In the genomic region with DNA sequence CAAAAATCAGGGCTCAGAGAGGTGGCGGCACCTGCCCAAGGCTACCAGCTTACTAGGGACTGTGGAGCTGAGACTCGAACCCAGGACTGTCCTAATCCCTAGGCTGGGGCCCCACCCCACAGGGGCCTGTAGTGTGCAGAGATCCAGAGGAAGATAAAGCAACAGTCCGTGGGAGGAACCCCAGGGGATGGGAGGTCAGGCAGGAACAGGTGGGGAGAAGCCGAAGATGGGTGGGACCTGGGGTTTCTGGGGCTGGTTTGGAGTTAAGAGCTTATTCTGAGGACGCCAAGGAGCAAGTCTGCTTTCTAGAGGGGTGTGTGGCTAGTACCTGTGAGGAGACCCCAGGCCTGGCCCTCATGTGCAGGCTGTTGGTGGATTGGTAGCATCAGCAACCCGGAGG, we compare ENCODE assay signal across 22 cellular contexts. TPM values are rescaled to one million over a fixed set of nuclear protein-coding genes. Genes with fewer than 3 reads are reported as not detected.
DNase-seq lines count a peak whose midpoint lies in the region; ATAC-seq, FAIRE-seq and TF ChIP-seq lines count a peak whose summit lies in the region.
"Had no signal": no experiment of that assay in that cellular context is flagged by ENCODE, and none has a peak within 500 bp of the region (broad histone marks: within the 10 kb centered on the region; RNA-seq: fewer than 3 reads in every experiment).

No MANE protein-coding gene starts in this region.

- no peak for FAIRE-seq in H1 (lab: Jason Lieb, UNC)
- FAIRE-seq: A549, K562, urothelium cell line had no signal

- CTCF ChIA-PET in activated naive CD4-positive, alpha-beta T cell treated with anti-CD3 and anti-CD28 coated beads, Interleukin-2, amount 10 ng/mL, durations not matched to agents 7 days and 5 days (lab: Charles Lee) = interaction anchor here (0.7 to 1.7 kb wide), 3 partner anchors 19 to 120 kb away, joined by 3 to 5 read pairs (median 4); no protein-coding TSS in a partner anchor
- CTCF ChIA-PET in H1 (lab: Charles Lee; ENCODE audit: partially characterized antibody) = interaction anchor here (0.6 to 2.3 kb wide), 7 partner anchors 11 to 55 kb away, joined by 3 to 11 read pairs (median 5); no protein-coding TSS in a partner anchor

- no peak overlapping the region for H3K4ac ChIP-seq in H1 (replicated peaks; ENCODE audit: insufficient read length, low read depth, low read length)

- no peak for ATAC-seq in stimulated activated naive B cell treated with anti-CD40 and anti-IgM and Interleukin-4, amounts not matched to agents 10 μg/mL and 1 μg/mL and 100 μg/mL, for 72 hours (replicated peaks)
- ATAC-seq in HG03175 (IDR thresholded peaks at IDR 0.05; ENCODE audit: unreplicated experiment) (no peak), mucosa of descending colon (no peak)
- ATAC-seq: A549, K562 had no signal

- intact Hi-C loops in mucosa of descending colon (cut with DNase I, micrococcal nuclease) = no loop called here

- H4K91ac ChIP-seq in H1 (replicated peaks; ENCODE audit: insufficient read length, low read length) = no peak overlapping the region

- no peak overlapping the region for H2BK20ac ChIP-seq in H1 (ENCODE audit: low read length)

- H2BK15ac ChIP-seq in H1 (ENCODE audit: low read length) = 0 out of 2 replicates have a peak overlapping the region, but pooled peaks have one; percentile 46

- no peak overlapping the region for H3K9ac ChIP-seq in H1 (replicated peaks in 1 of 4; ENCODE audit: extremely low read depth in 1 of 4, low read depth in 3 of 4, low read length in 3 of 4)

- no peak overlapping the region for H4K5ac ChIP-seq in H1 (ENCODE audit: insufficient read length, low read depth, low read length)

- TF ChIP-seq POLR2A in H1 (IDR thresholded peaks at IDR 0.05; ENCODE audit: control extremely low read depth in 1 of 2, low read depth in 2 of 2, low read length in 2 of 2) = no peak

- no peak overlapping the region for H2BK120ac ChIP-seq in H1 (replicated peaks; ENCODE audit: low read depth, low read length)

- H3K36me3 Mint-ChIP-seq in activated naive CD4-positive, alpha-beta T cell treated with anti-CD3 and anti-CD28 coated beads, Interleukin-2, amount 10 ng/mL, durations not matched to agents 7 days and 5 days = no peaks in the 10 kb centered on the region
- H3K36me3 Mint-ChIP-seq in stimulated activated naive B cell treated with anti-CD40 and anti-IgM and Interleukin-4, amounts not matched to agents 10 μg/mL and 1 μg/mL and 100 μg/mL, for 72 hours = peaks cover 1 to 9% of the 10 kb centered on the region in 2 donors

- H3K4me1 ChIP-seq in H1 (replicated peaks in 1 of 4; ENCODE audit: control insufficient read depth in 3 of 4, insufficient read depth in 4 of 4, low read length in 3 of 4) (peaks cover 3 to 10% (median 9%) of the 10 kb centered on the region in 4 experiments), mucosa of descending colon (ENCODE audit: low read depth) (no peaks in the 10 kb centered on the region)
- H3K4me1 ChIP-seq: A549, right lobe of liver had no signal

- H3K27ac Mint-ChIP-seq in activated naive CD4-positive, alpha-beta T cell treated with anti-CD3 and anti-CD28 coated beads, Interleukin-2, amount 10 ng/mL, durations not matched to agents 7 days and 5 days = peak overlapping the region; percentile 83
- H3K27ac Mint-ChIP-seq in stimulated activated naive B cell treated with anti-CD40 and anti-IgM and Interleukin-4, amounts not matched to agents 10 μg/mL and 1 μg/mL and 100 μg/mL, for 72 hours = no peak overlapping the region
- H3K27ac Mint-ChIP-seq: activated T-helper 1 cell treated with anti-CD3 and anti-CD28 coated beads, Interleukin-12 subunit alpha, Interleukin-12 subunit beta, Interleukin-2, Interleukin-4 antibody, amounts not matched to agents 30 ng/mL and 10 ng/mL and 1 ng/mL, durations not matched to agents 14 hours and 24 hours and 36 hours; nephron progenitor cell had no signal

- H3K9me3 Mint-ChIP-seq in activated naive CD4-positive, alpha-beta T cell treated with anti-CD3 and anti-CD28 coated beads, Interleukin-2, amount 10 ng/mL, durations not matched to agents 7 days and 5 days = no peaks in the 10 kb centered on the region
- no peaks in the 10 kb centered on the region for H3K9me3 Mint-ChIP-seq in stimulated activated naive B cell treated with anti-CD40 and anti-IgM and Interleukin-4, amounts not matched to agents 10 μg/mL and 1 μg/mL and 100 μg/mL, for 72 hours
- H3K9me3 Mint-ChIP-seq: activated T-helper 1 cell treated with anti-CD3 and anti-CD28 coated beads, Interleukin-12 subunit alpha, Interleukin-12 subunit beta, Interleukin-2, Interleukin-4 antibody, amounts not matched to agents 30 ng/mL and 10 ng/mL and 1 ng/mL, durations not matched to agents 14 hours and 24 hours and 36 hours; nephron progenitor cell had no signal

- peaks cover 12% of the 10 kb centered on the region for H3K27me3 Mint-ChIP-seq in activated naive CD4-positive, alpha-beta T cell treated with anti-CD3 and anti-CD28 coated beads, Interleukin-2, amount 10 ng/mL, durations not matched to agents 7 days and 5 days
- H3K27me3 Mint-ChIP-seq in stimulated activated naive B cell treated with anti-CD40 and anti-IgM and Interleukin-4, amounts not matched to agents 10 μg/mL and 1 μg/mL and 100 μg/mL, for 72 hours = no peaks in the 10 kb centered on the region

- no peak overlapping the region for H3K23ac ChIP-seq in H1 (ENCODE audit: insufficient read length)

- TF ChIP-seq CTCF in H1 (IDR thresholded peaks at IDR 0.05; ENCODE audit: control extremely low read depth in 1 of 3, insufficient read depth in 1 of 3, low read depth in 1 of 3, low read length in 3 of 3) (no peak), mucosa of descending colon (IDR thresholded peaks at IDR 0.05) (no peak)

- H3K4me3 Mint-ChIP-seq in activated naive CD4-positive, alpha-beta T cell treated with anti-CD3 and anti-CD28 coated beads, Interleukin-2, amount 10 ng/mL, durations not matched to agents 7 days and 5 days = peak overlapping the region; percentile 33
- peak overlapping the region; percentile 44 to 69 for H3K4me3 Mint-ChIP-seq in stimulated activated naive B cell treated with anti-CD40 and anti-IgM and Interleukin-4, amounts not matched to agents 10 μg/mL and 1 μg/mL and 100 μg/mL, for 72 hours
- H3K4me3 Mint-ChIP-seq: activated T-helper 1 cell treated with anti-CD3 and anti-CD28 coated beads, Interleukin-12 subunit alpha, Interleukin-12 subunit beta, Interleukin-2, Interleukin-4 antibody, amounts not matched to agents 30 ng/mL and 10 ng/mL and 1 ng/mL, durations not matched to agents 14 hours and 24 hours and 36 hours; nephron progenitor cell had no signal

- H3K79me2 ChIP-seq in H1 (ENCODE audit: control insufficient read depth in 1 of 2, insufficient read depth in 2 of 2, low read length in 2 of 2) = no peaks in the 10 kb centered on the region

- peaks cover 32% of the 10 kb centered on the region for H3K4me1 Mint-ChIP-seq in activated naive CD4-positive, alpha-beta T cell treated with anti-CD3 and anti-CD28 coated beads, Interleukin-2, amount 10 ng/mL, durations not matched to agents 7 days and 5 days
- H3K4me1 Mint-ChIP-seq in stimulated activated naive B cell treated with anti-CD40 and anti-IgM and Interleukin-4, amounts not matched to agents 10 μg/mL and 1 μg/mL and 100 μg/mL, for 72 hours = peaks cover 24 to 29% of the 10 kb centered on the region in 2 donors

- no peak overlapping the region for H2AFZ ChIP-seq in H1 (ENCODE audit: low read length)

- H3K4me2 ChIP-seq in H1 (ENCODE audit: insufficient read depth in 1 of 2, low read depth in 2 of 2, low read length in 2 of 2) = no peak overlapping the region
- H3K4me2 ChIP-seq: A549 had no signal

- H3K9me3 ChIP-seq in H1 (ENCODE audit: insufficient read depth in 2 of 2, low read depth in 1 of 2, low read length in 1 of 2) (no peaks in the 10 kb centered on the region), mucosa of descending colon (no peaks in the 10 kb centered on the region)
- H3K9me3 ChIP-seq: A549, BE2C, right lobe of liver had no signal

- no peak for DNase-seq in activated naive CD4-positive, alpha-beta T cell treated with anti-CD3 and anti-CD28 coated beads, Interleukin-2, amount 10 ng/mL, durations not matched to agents 7 days and 5 days
- DNase-seq in activated naive CD4-positive, alpha-beta T cell treated with Interleukin-2 at 50 U/mL for 16 hours = no peak
- DNase-seq in NAMALWA (ENCODE audit: low spot score) (peak; percentile 48), H1 (ENCODE audit: low read depth in 1 of 2, low spot score in 2 of 2) (no peak), NCI-H2171 (lab: John Stamatoyannopoulos, UW) (no peak), mucosa of descending colon (no peak)
- no peak for DNase-seq in stimulated activated naive B cell treated with anti-CD40 and anti-IgM and Interleukin-4, amounts not matched to agents 10 μg/mL and 1 μg/mL and 100 μg/mL, for 72 hours
- DNase-seq: activated CD4-positive, CD25-positive, alpha-beta regulatory T cell treated with anti-CD3 and anti-CD28 coated beads, Interleukin-2, amount 50 U/mL, for 72 hours; BE2C; DMS 273 treated with DMSO at 0.1 percent for 48 hours; MM.1S; NCI-H1694; nephron progenitor cell; posterior cingulate gyrus; right lobe of liver; Right ventricle myocardium superior had no signal

- TF ChIP-seq RAD21 in H1 (IDR thresholded peaks at IDR 0.05 in 1 of 2, conservative IDR thresholded peaks at IDR 0.05 in 1 of 2; ENCODE audit: low read depth in 2 of 2, low read length in 2 of 2) = no peak

- 0 out of 2 replicates have a peak overlapping the region, but pooled peaks have one; percentile 2 for H2BK5ac ChIP-seq in H1 (ENCODE audit: low read depth, low read length)

- no peaks in the 10 kb centered on the region for H3K36me3 ChIP-seq in H1 (ENCODE audit: control insufficient read depth in 2 of 4, insufficient read depth in 4 of 4, low read length in 3 of 4)
- H3K36me3 ChIP-seq in mucosa of descending colon (ENCODE audit: low read depth) = no peaks in the 10 kb centered on the region
- H3K36me3 ChIP-seq: BE2C, right lobe of liver had no signal

- WGBS in H1 (ENCODE audit: extremely low coverage in 1 of 2, insufficient coverage in 1 of 2, insufficient read length in 1 of 2, insufficient replicate concordance in 2 of 2, low coverage in 1 of 2, low lambda C conversion rate in 2 of 2, missing lambda C conversion rate in 1 of 2), 2 experiments = 72% methylated on average over 6 of the region's 6 CpGs; no CpG with 5 or more reads in 1 of the 2 experiments

- 0 out of 2 replicates have a peak overlapping the region, but pooled peaks have one; percentile 11 for H4K8ac ChIP-seq in H1 (ENCODE audit: extremely low read depth, insufficient read depth, low read length)

- H2AK5ac ChIP-seq in H1 (ENCODE audit: low read depth, low read length) = no peak overlapping the region

- peaks cover 0 to 2% of the 10 kb centered on the region in 2 experiments for H4K20me1 ChIP-seq in H1 (replicated peaks in 1 of 2; ENCODE audit: control insufficient read depth in 1 of 2, insufficient read depth in 2 of 2, low read length in 2 of 2)

- H3K56ac ChIP-seq in H1 (replicated peaks; ENCODE audit: insufficient read length, low read depth, low read length) = no peak overlapping the region

- H3K4me3 ChIP-seq in H1 (ENCODE audit: extremely low read depth in 1 of 4, insufficient read depth in 2 of 4, low read depth in 3 of 4, low read length in 4 of 4) (no peak overlapping the region), mucosa of descending colon (no peak overlapping the region)
- H3K4me3 ChIP-seq: A549, coronary artery, K562, right lobe of liver had no signal

- H3K23me2 ChIP-seq in H1 (ENCODE audit: low read depth, low read length) = no peaks in the 10 kb centered on the region

- no peaks in the 10 kb centered on the region; the same call in 1 of the 2 replicates for H3K79me1 ChIP-seq in H1 (ENCODE audit: low read depth, low read length)

- POLR2A ChIA-PET in H1 (lab: Charles Lee; ENCODE audit: partially characterized antibody) = interaction anchor here (0.8 to 1.6 kb wide), 3 partner anchors 11 to 65 kb away, joined by 3 to 5 read pairs (median 4); no protein-coding TSS in a partner anchor

- H3K27me3 ChIP-seq in H1 (replicated peaks in 1 of 4; ENCODE audit: control insufficient read depth in 3 of 4, extremely low read depth in 1 of 4, insufficient read depth in 3 of 4, low read length in 3 of 4) = no peaks in the 10 kb centered on the region; a peak in 1 of 7 replicates
- H3K27me3 ChIP-seq: BE2C, right lobe of liver had no signal

- no peak overlapping the region for H3K27ac ChIP-seq in H1 (ENCODE audit: low read depth, low read length)
- H3K27ac ChIP-seq: A549, coronary artery, right lobe of liver had no signal

- 0 out of 2 replicates have a peak overlapping the region, but pooled peaks have one; percentile 39 for H2BK12ac ChIP-seq in H1 (ENCODE audit: low read depth, low read length)

- H3K14ac ChIP-seq in H1 (ENCODE audit: insufficient read length) = no peak overlapping the region

- no peak overlapping the region for H3K18ac ChIP-seq in H1 (ENCODE audit: extremely low read depth, low read length)

- no peak for TF ChIP-seq EP300 in H1 (IDR thresholded peaks at IDR 0.05; ENCODE audit: borderline replicate concordance in 1 of 2, low read depth in 2 of 2, low read length in 2 of 2)

RNA-seq across cellular contexts. Expression of a gene that starts 14.9 kb away (rescaled TPM):
- total RNA-seq in H1 (2021; fragmentation: NEBNext Ultra II Directional; extraction: Animal tissue kit (Norgen Biotek cat#: 25700)) = 6.1 and 7.3 TPM in 2 replicates
- 9.3 and 13.4 TPM in 2 replicates for polyA plus RNA-seq in H1 (2011; rRNA removed)
- polyA plus RNA-seq in H1 (2011; cell fraction: cytosol; rRNA removed) = 9.3 TPM
- 9.9 TPM for polyA plus RNA-seq in H1 (2011; cell fraction: nucleus; rRNA removed)
- 4.3 to 8.8 TPM (median 7.6 TPM) in 4 replicates for polyA plus RNA-seq in H1 (2012, experiment 1 of 2)
- polyA plus RNA-seq in H1 (2012, experiment 2 of 2) = 7.0 TPM
- 9.0 TPM for polyA plus RNA-seq in H1 (2013, experiment 1 of 2)
- polyA plus RNA-seq in H1 (2013, experiment 2 of 2) = 8.4 TPM
- 0.44 and 0.85 TPM in 2 replicates for polyA minus RNA-seq in H1 (2011; rRNA and poly(A)+ RNA removed)
- polyA minus RNA-seq in H1 (2011; cell fraction: cytosol; rRNA and poly(A)+ RNA removed) = 2.2 TPM
- 1.1 TPM for polyA minus RNA-seq in H1 (2011; cell fraction: nucleus; rRNA and poly(A)+ RNA removed)
- 1 to 10 TPM in 2 of 3 donors, under 1 TPM in 1; 0.73 to 1.3 (median 1.0) TPM for total RNA-seq in mucosa of descending colon
- total RNA-seq: activated T-helper 1 cell treated with anti-CD3 and anti-CD28 coated beads, Interleukin-12 subunit alpha, Interleukin-12 subunit beta, Interleukin-2, Interleukin-4 antibody, amounts not matched to agents 30 ng/mL and 10 ng/mL and 1 ng/mL, durations not matched to agents 14 hours and 24 hours and 36 hours; K562 had no signal
- polyA plus RNA-seq: K562 had no signal

RNA-seq across cellular contexts. Expression of a gene that starts 47.2 kb away (rescaled TPM):
- 51.4 and 59.1 TPM in 2 replicates for total RNA-seq in H1 (2021; fragmentation: NEBNext Ultra II Directional; extraction: Animal tissue kit (Norgen Biotek cat#: 25700))
- polyA plus RNA-seq in H1 (2011; rRNA removed) = 22.5 and 29.4 TPM in 2 replicates
- polyA plus RNA-seq in H1 (2011; cell fraction: cytosol; rRNA removed) = 31.5 TPM
- 18.3 TPM for polyA plus RNA-seq in H1 (2011; cell fraction: nucleus; rRNA removed)
- 34.6 to 46.9 TPM (median 38.3 TPM) in 4 replicates for polyA plus RNA-seq in H1 (2012, experiment 1 of 2)
- polyA plus RNA-seq in H1 (2012, experiment 2 of 2) = 17.0 TPM
- polyA plus RNA-seq in H1 (2013, experiment 1 of 2) = 28.2 TPM
- 28.2 TPM for polyA plus RNA-seq in H1 (2013, experiment 2 of 2)
- 24.8 and 29.1 TPM in 2 replicates for polyA minus RNA-seq in H1 (2011; rRNA and poly(A)+ RNA removed)
- polyA minus RNA-seq in H1 (2011; cell fraction: cytosol; rRNA and poly(A)+ RNA removed) = 14.1 TPM
- polyA minus RNA-seq in H1 (2011; cell fraction: nucleus; rRNA and poly(A)+ RNA removed) = 18.6 TPM
- 10 to 100 TPM in 1 of 3 donors, 1 to 10 TPM in 2; 1.2 to 11.8 (median 5.4) TPM for total RNA-seq in mucosa of descending colon
